8 cellular contexts compared by ENCODE assay signal in the genomic region with DNA sequence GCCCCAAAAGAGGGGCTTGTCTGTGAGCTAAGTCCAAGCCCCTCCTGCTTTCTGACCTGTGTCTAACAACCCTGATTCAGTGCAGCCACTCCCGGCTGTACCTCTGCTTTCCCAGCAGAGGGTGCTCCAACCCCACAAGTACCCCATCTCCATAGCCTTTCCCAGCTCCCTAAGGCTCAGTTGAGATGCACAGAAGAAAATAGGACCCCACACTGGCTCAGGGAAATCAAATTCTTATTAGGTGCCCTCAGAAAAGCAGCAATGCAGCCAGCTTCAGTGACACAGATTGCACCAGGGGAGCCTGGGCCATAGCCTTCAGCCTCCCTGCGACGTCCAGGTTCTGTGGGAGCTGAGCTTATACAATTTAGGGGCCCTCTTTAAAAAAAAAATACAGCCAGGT. TPM values are rescaled to one million over a fixed set of nuclear protein-coding genes. Genes with fewer than 3 reads are reported as not detected.
DNase-seq lines count a peak whose midpoint lies in the region; ATAC-seq and TF ChIP-seq lines count a peak whose summit lies in the region.

No MANE protein-coding gene starts in this region.

- no peak for TF ChIP-seq EP300 in gastroesophageal sphincter (IDR thresholded peaks at IDR 0.05)

- TF ChIP-seq POLR2A in gastroesophageal sphincter (IDR thresholded peaks at IDR 0.05): no peak

- ATAC-seq in RWPE2 (ENCODE audit: low read depth): peak; percentile 91
- ATAC-seq in gastroesophageal sphincter: peak; percentile 81
- no peak for ATAC-seq in GM21515 (IDR thresholded peaks at IDR 0.05; ENCODE audit: unreplicated experiment)
- no peak for ATAC-seq in HG02885 (IDR thresholded peaks at IDR 0.05; ENCODE audit: poor library complexity, unreplicated experiment)

- H3K36me3 ChIP-seq in Loucy (ENCODE audit: insufficient read depth, low read length): no peaks in the 10 kb centered on the region
- H3K36me3 ChIP-seq in RWPE2 (ENCODE audit: low read depth): no peaks in the 10 kb centered on the region
- H3K36me3 ChIP-seq in gastroesophageal sphincter: no peaks in the 10 kb centered on the region
- no peaks in the 10 kb centered on the region for H3K36me3 ChIP-seq in osteoblast (ENCODE audit: insufficient read depth, low read length)

- H3K9me2 ChIP-seq in Loucy (replicated peaks; ENCODE audit: low read depth, low read length): no peaks in the 10 kb centered on the region

- H3K9me3 ChIP-seq in Loucy (ENCODE audit: insufficient read depth, low read depth, low read length): no peaks in the 10 kb centered on the region
- no peaks in the 10 kb centered on the region for H3K9me3 ChIP-seq in RWPE2 (ENCODE audit: severe bottlenecking)
- no peaks in the 10 kb centered on the region for H3K9me3 ChIP-seq in gastroesophageal sphincter
- H3K9me3 ChIP-seq in osteoblast (ENCODE audit: low read depth, low read length): no peaks in the 10 kb centered on the region

- peak; percentile 78 for DNase-seq in EH (ENCODE audit: low read depth)
- no peak for DNase-seq in RWPE2 (ENCODE audit: low spot score)
- peak; percentile 44 for DNase-seq in activated naive CD4-positive, alpha-beta T cell treated with Interleukin-2 at 50 U/mL for 16 hours
- peak; percentile 96 for DNase-seq in osteoblast (ENCODE audit: insufficient read length, low spot score, missing footprints)

- peak; percentile 99 for TF ChIP-seq CTCF in Loucy (conservative IDR thresholded peaks at IDR 0.05; ENCODE audit: low read length)
- peak; percentile 97 for TF ChIP-seq CTCF in RWPE2 (IDR thresholded peaks at IDR 0.05; ENCODE audit: poor library complexity, severe bottlenecking)
- peak in 3 of 4 experiments; percentile 92 to 96 (median 94) for TF ChIP-seq CTCF in gastroesophageal sphincter (IDR thresholded peaks at IDR 0.05)
- peak; percentile 98 for TF ChIP-seq CTCF in osteoblast (IDR thresholded peaks at IDR 0.05; ENCODE audit: extremely low read depth, low read depth, low read length)

- H2AFZ ChIP-seq in Loucy (ENCODE audit: low read length): no peak overlapping the region
- no peak overlapping the region for H2AFZ ChIP-seq in osteoblast (ENCODE audit: low read length)

- H3K79me2 ChIP-seq in Loucy (ENCODE audit: insufficient read depth, low read length) (no peaks in the 10 kb centered on the region), osteoblast (ENCODE audit: insufficient read depth, low read length) (no peaks in the 10 kb centered on the region)

- H3K27me3 ChIP-seq in Loucy (ENCODE audit: insufficient read depth, low read length, poor library complexity, severe bottlenecking): no peaks in the 10 kb centered on the region
- H3K27me3 ChIP-seq in RWPE2 (ENCODE audit: insufficient read depth, poor library complexity, severe bottlenecking): no peaks in the 10 kb centered on the region
- no peaks in the 10 kb centered on the region for H3K27me3 ChIP-seq in gastroesophageal sphincter
- peaks cover under 1% of the 10 kb centered on the region for H3K27me3 ChIP-seq in osteoblast (ENCODE audit: insufficient read depth, low read length)

- no peak overlapping the region for H3K4me3 ChIP-seq in Loucy (ENCODE audit: low read length, poor library complexity, severe bottlenecking)
- no peak overlapping the region for H3K4me3 ChIP-seq in RWPE2 (ENCODE audit: severe bottlenecking)
- H3K4me3 ChIP-seq in gastroesophageal sphincter: no peak overlapping the region
- H3K4me3 ChIP-seq in osteoblast (ENCODE audit: insufficient read depth, low read length): no peak overlapping the region

- peaks cover 4% of the 10 kb centered on the region for H3K4me1 ChIP-seq in Loucy (ENCODE audit: insufficient read depth, low read length, poor library complexity, severe bottlenecking)
- H3K4me1 ChIP-seq in RWPE2 (ENCODE audit: insufficient read depth, poor library complexity, severe bottlenecking): no peaks in the 10 kb centered on the region
- H3K4me1 ChIP-seq in gastroesophageal sphincter: no peaks in the 10 kb centered on the region
- H3K4me1 ChIP-seq in osteoblast (ENCODE audit: insufficient read depth, low read length): no peaks in the 10 kb centered on the region

- H3F3A ChIP-seq in Loucy (ENCODE audit: low read depth): no peaks in the 10 kb centered on the region

- H4K20me1 ChIP-seq in Loucy (ENCODE audit: insufficient read depth, low read length, poor library complexity, severe bottlenecking) (no peaks in the 10 kb centered on the region), osteoblast (ENCODE audit: insufficient read depth, low read length) (no peaks in the 10 kb centered on the region)

- 0 to 100% methylated on average over 1 of the region's 3 CpGs for WGBS in gastroesophageal sphincter (ENCODE audit: low coverage in 1 of 2), 2 donors

- H3K4me2 ChIP-seq in Loucy (ENCODE audit: low read depth, low read length, poor library complexity, severe bottlenecking) (no peak overlapping the region), osteoblast (ENCODE audit: insufficient read depth, low read length) (no peak overlapping the region)

- H3K27ac ChIP-seq in RWPE2 (ENCODE audit: poor library complexity, severe bottlenecking) (no peak overlapping the region), gastroesophageal sphincter (no peak overlapping the region), osteoblast (ENCODE audit: low read depth, low read length) (no peak overlapping the region)

- no peak overlapping the region for H3K9ac ChIP-seq in Loucy (ENCODE audit: low read depth, low read length, poor library complexity, severe bottlenecking)

RNA-seq across cellular contexts. Expression of gene LRRC74A, which starts 49.9 kb away (rescaled TPM):
- total RNA-seq in gastroesophageal sphincter (not detected), osteoblast (not detected in 2 replicates)

Comparison
In these comparisons a context has a peak if more than half of its experiments do, and no peak if none do; other contexts are left out.
1. ATAC-seq: peak in RWPE2 (single experiment) and gastroesophageal sphincter (single experiment); none in GM21515 (single experiment) and HG02885 (single experiment).
2. Peak in every context shown above with its lines, with median percentiles within 50 percentile points of each other: CTCF ChIP-seq.